1 cellular context compared by ENCODE assay signal in genomic region chr2:86775323-86775722, GRCh38.
TF ChIP-seq lines count a peak whose summit lies in the region.

No MANE protein-coding gene starts in this region.

TF ChIP-seq in GM12878, 131 proteins besides CTCF, POLR2A, EP300 and RAD21 (continued from another document):
- TF ChIP-seq, protein P1, sequence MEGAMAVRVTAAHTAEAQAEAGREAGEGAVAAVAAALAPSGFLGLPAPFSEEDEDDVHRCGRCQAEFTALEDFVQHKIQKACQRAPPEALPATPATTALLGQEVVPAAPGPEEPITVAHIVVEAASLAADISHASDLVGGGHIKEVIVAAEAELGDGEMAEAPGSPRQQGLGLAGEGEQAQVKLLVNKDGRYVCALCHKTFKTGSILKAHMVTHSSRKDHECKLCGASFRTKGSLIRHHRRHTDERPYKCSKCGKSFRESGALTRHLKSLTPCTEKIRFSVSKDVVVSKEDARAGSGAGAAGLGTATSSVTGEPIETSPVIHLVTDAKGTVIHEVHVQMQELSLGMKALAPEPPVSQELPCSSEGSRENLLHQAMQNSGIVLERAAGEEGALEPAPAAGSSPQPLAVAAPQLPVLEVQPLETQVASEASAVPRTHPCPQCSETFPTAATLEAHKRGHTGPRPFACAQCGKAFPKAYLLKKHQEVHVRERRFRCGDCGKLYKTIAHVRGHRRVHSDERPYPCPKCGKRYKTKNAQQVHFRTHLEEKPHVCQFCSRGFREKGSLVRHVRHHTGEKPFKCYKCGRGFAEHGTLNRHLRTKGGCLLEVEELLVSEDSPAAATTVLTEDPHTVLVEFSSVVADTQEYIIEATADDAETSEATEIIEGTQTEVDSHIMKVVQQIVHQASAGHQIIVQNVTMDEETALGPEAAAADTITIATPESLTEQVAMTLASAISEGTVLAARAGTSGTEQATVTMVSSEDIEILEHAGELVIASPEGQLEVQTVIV (IDR thresholded peaks at IDR 0.05; ENCODE audit: borderline replicate concordance, partially characterized antibody), result no peak
- TF ChIP-seq CREM (IDR thresholded peaks at IDR 0.05; ENCODE audit: low read depth), result no peak
- no peak for TF ChIP-seq ZNF384 (IDR thresholded peaks at IDR 0.05; ENCODE audit: borderline replicate concordance, low read depth, low read length)
- no peak for TF ChIP-seq KAT2A (conservative IDR thresholded peaks at IDR 0.05; ENCODE audit: control insufficient read depth, low read depth, low read length)
- TF ChIP-seq MXI1 (IDR thresholded peaks at IDR 0.05; ENCODE audit: low read depth, low read length), result no peak
- no peak for TF ChIP-seq WRNIP1 (IDR thresholded peaks at IDR 0.05; ENCODE audit: borderline replicate concordance, low read depth, low read length)
- TF ChIP-seq MYC (IDR thresholded peaks at IDR 0.05; ENCODE audit: insufficient read depth, insufficient read length, insufficient replicate concordance, low read length, severe bottlenecking), result no peak
- no peak for TF ChIP-seq TCF3 (IDR thresholded peaks at IDR 0.05; ENCODE audit: borderline replicate concordance, insufficient read depth, low read depth, low read length)
- no peak for TF ChIP-seq HDAC6 (IDR thresholded peaks at IDR 0.05; ENCODE audit: unreplicated experiment)
- TF ChIP-seq TAF1 (IDR thresholded peaks at IDR 0.05; ENCODE audit: borderline replicate concordance, low read depth, low read length), result no peak
- TF ChIP-seq NR2F1 (conservative IDR thresholded peaks at IDR 0.05), result no peak
- TF ChIP-seq LARP7 (IDR thresholded peaks at IDR 0.05), result no peak
- no peak for TF ChIP-seq MTA3 (IDR thresholded peaks at IDR 0.05; ENCODE audit: borderline replicate concordance, low read length)
- TF ChIP-seq KDM1A (IDR thresholded peaks at IDR 0.05; ENCODE audit: borderline replicate concordance), result no peak
- no peak for TF ChIP-seq BACH1 (IDR thresholded peaks at IDR 0.05; ENCODE audit: borderline replicate concordance)
- no peak for TF ChIP-seq MEF2B (IDR thresholded peaks at IDR 0.05; ENCODE audit: partially characterized antibody, poor library complexity, severe bottlenecking)
- TF ChIP-seq BRCA1 (IDR thresholded peaks at IDR 0.05; ENCODE audit: low read depth, low read length), result no peak
- no peak for TF ChIP-seq ZSCAN29 (IDR thresholded peaks at IDR 0.05)
